14 cellular contexts compared by ENCODE assay signal in the genomic region with DNA sequence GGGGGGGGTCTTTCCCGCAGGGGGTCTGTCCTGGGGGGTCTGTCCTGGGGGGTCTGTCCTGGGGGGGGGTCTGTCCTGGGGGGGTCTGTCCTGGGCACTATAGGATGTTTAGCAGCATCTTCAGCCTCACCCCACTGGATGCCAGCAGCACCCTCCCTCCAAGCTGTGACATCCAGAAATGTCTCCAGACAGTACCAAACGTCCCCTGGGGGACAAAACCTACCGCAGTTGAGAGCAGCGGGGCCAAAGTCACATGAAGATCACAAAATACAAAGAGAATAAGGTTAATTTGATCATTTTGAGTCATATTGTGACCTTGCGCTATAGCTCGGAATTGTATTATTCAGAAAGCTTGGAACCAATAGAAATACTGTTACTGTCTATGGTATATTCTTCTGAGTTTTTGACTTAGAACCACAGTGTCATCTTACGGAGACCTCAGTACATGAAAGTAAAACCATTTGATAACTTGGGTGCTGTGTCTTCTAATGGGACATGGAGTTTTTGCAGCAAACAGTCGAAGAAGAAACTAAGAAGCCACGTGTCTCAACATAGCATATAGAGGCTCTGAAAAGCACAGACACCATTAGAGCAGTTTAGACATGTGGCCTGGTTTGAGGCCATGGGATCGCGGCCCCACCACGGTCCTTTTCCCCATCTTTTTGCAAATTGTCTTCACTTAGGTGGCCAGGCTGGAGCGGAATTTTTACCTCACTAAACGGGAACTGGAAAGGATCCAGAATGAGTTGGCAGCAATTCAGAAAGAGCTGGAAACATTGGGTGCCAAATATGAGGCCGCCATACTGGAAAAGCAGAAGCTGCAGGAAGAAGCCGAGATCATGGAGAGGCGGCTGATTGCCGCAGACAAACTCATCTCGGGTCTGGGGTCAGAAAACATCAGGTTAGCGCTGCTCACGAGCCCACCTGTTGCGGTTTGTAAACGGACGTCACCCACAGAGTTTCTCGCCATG. TPM values are rescaled to one million over a fixed set of nuclear protein-coding genes. Genes with fewer than 3 reads are reported as not detected.
DNase-seq lines count a peak whose midpoint lies in the region; ATAC-seq and TF ChIP-seq lines count a peak whose summit lies in the region.
"Had no signal": no experiment of that assay in that cellular context is flagged by ENCODE, and none has a peak within 500 bp of the region (broad histone marks: within the 10 kb centered on the region; RNA-seq: fewer than 3 reads in every experiment).

No MANE protein-coding gene starts in this region.

- no peaks in the 10 kb centered on the region for H3K9me3 ChIP-seq in adrenal gland (replicated peaks in 1 of 3)
- H3K9me3 ChIP-seq: esophagus squamous epithelium, mucosa of descending colon, psoas muscle had no signal

- intact Hi-C loops in adrenal gland (cut with DNase I): no loop called here

- no peaks in the 10 kb centered on the region for H3K36me3 ChIP-seq in adrenal gland (replicated peaks in 1 of 2)
- H3K36me3 ChIP-seq: esophagus squamous epithelium had no signal

- 75 to 86% (median 79%) methylated on average over 24 to 25 of the region's 25 CpGs for WGBS in adrenal gland, 4 donors

- TF ChIP-seq CTCF in 22Rv1 (IDR thresholded peaks at IDR 0.05) (no peak), brain (conservative IDR thresholded peaks at IDR 0.05) (no peak), adrenal gland (IDR thresholded peaks at IDR 0.05) (no peak)

- peaks cover 0 to 8% (median 0%) of the 10 kb centered on the region in 5 experiments for H3K9me3 Mint-ChIP-seq in brain
- H3K9me3 Mint-ChIP-seq: activated CD4-positive, alpha-beta T cell treated with anti-CD3 and anti-CD28 coated beads, Interleukin-2, amount 10 ng/mL, durations not matched to agents 7 days and 5 days had no signal

- no peak for TF ChIP-seq POLR2A in adrenal gland (IDR thresholded peaks at IDR 0.05)

- peak overlapping the region; percentile 42; the same call in 1 of the 2 replicates for H3K27ac ChIP-seq in 22Rv1
- H3K27ac ChIP-seq in adrenal gland: no peak overlapping the region
- H3K27ac ChIP-seq: esophagus squamous epithelium, psoas muscle had no signal

- peaks cover 9% of the 10 kb centered on the region for H3K4me1 Mint-ChIP-seq in brain

- no peaks in the 10 kb centered on the region for H3K27me3 ChIP-seq in adrenal gland

- H3K27me3 Mint-ChIP-seq in brain: peaks cover 5% of the 10 kb centered on the region
- H3K27me3 Mint-ChIP-seq: activated CD4-positive, alpha-beta T cell treated with anti-CD3 and anti-CD28 coated beads, Interleukin-2, amount 10 ng/mL, durations not matched to agents 7 days and 5 days had no signal

- no peaks in the 10 kb centered on the region for H3K4me1 ChIP-seq in adrenal gland (replicated peaks in 1 of 2)
- H3K4me1 ChIP-seq: psoas muscle had no signal

- no peak overlapping the region for H3K4me3 Mint-ChIP-seq in brain
- H3K4me3 Mint-ChIP-seq: activated CD4-positive, alpha-beta T cell treated with anti-CD3 and anti-CD28 coated beads, Interleukin-2, amount 10 ng/mL, durations not matched to agents 7 days and 5 days had no signal

- H3K27ac Mint-ChIP-seq in brain: peak overlapping the region in 4 of 5 experiments; percentile 2 to 51 (median 36)
- H3K27ac Mint-ChIP-seq: activated CD4-positive, alpha-beta T cell treated with anti-CD3 and anti-CD28 coated beads, Interleukin-2, amount 10 ng/mL, durations not matched to agents 7 days and 5 days had no signal

- DNase-seq in COR-L47 (lab: John Stamatoyannopoulos, UW) (peak; percentile 20), NCI-H1694 treated with DMSO at 0.1 percent for 48 hours (lab: John Stamatoyannopoulos, UW) (peak; percentile 33), adrenal gland (no peak)
- DNase-seq: activated CD4-positive, alpha-beta T cell treated with anti-CD3 and anti-CD28 coated beads, Interleukin-2, amount 10 ng/mL, durations not matched to agents 7 days and 5 days; activated naive CD4-positive, alpha-beta T cell treated with Interleukin-2 at 50 U/mL for 16 hours; cerebellar nuclear complex; esophagus squamous epithelium; mucosa of descending colon; stimulated activated CD4-positive, alpha-beta T cell treated with anti-CD3 and anti-CD28 coated beads, Interleukin-4, amount 100 ng/mL, for 4 hours had no signal

- ATAC-seq in GM18502 (IDR thresholded peaks at IDR 0.05; ENCODE audit: poor library complexity, unreplicated experiment) (no peak), HG02870 (IDR thresholded peaks at IDR 0.05; ENCODE audit: unreplicated experiment) (no peak)
- ATAC-seq: mucosa of descending colon, psoas muscle had no signal

- H3K36me3 Mint-ChIP-seq in brain: no peaks in the 10 kb centered on the region

- no peak overlapping the region for H3K4me3 ChIP-seq in adrenal gland
- H3K4me3 ChIP-seq: esophagus squamous epithelium, mucosa of descending colon, psoas muscle had no signal

RNA-seq across cellular contexts. Expression of gene CCDC92, which starts 59.9 kb away (rescaled TPM):
- polyA plus RNA-seq in brain (ENCODE audit: insufficient read depth, low read depth, low replicate concordance) (84.2 TPM), adrenal gland (10 to 100 TPM; 20.2 to 65.9 (median 59.5) TPM)
- total RNA-seq in adrenal gland: 10 to 100 TPM; 16.6 to 31.6 (median 23.7) TPM

Comparison
In these comparisons a context has a peak if more than half of its experiments do, and no peak if none do; other contexts are left out.
1. DNase-seq: peak in COR-L47 (single experiment) and NCI-H1694 treated with DMSO at 0.1 percent for 48 hours (single experiment); none in adrenal gland (0 of 7).